ENCODE assay signal across 31 cellular contexts in genomic region chr6:152682141-152682540, GRCh38. TPM values are rescaled to one million over a fixed set of nuclear protein-coding genes. Genes with fewer than 3 reads are reported as not detected.
"Had no signal": no experiment of that assay in that cellular context is flagged by ENCODE, and none has a peak within 500 bp of the region (broad histone marks: within the 10 kb centered on the region; RNA-seq: fewer than 3 reads in every experiment).

No MANE protein-coding gene starts in this region.

- FAIRE-seq: RCC 7860 had no signal

- H3K9me3 Mint-ChIP-seq: activated CD8-positive, alpha-beta T cell treated with anti-CD3 and anti-CD28 coated beads for 36 hours; activated naive CD4-positive, alpha-beta T cell treated with anti-CD3 and anti-CD28 coated beads, Interleukin-2, amount 50 U/mL, for 24 hours; activated T-helper 1 cell treated with anti-CD3 and anti-CD28 coated beads, Interleukin-12 subunit alpha, Interleukin-12 subunit beta, Interleukin-2, Interleukin-4 antibody, amounts not matched to agents 30 ng/mL and 10 ng/mL and 1 ng/mL, durations not matched to agents 14 hours and 24 hours and 36 hours had no signal

- H3K9me3 ChIP-seq: breast epithelium, MG63 had no signal

- H3K4me1 ChIP-seq: breast epithelium had no signal

- ATAC-seq: activated CD8-positive, alpha-beta T cell treated with anti-CD3 and anti-CD28 coated beads for 36 hours; PC-3 had no signal

- H3K36me3 ChIP-seq: breast epithelium, MG63 had no signal

- DNase-seq: activated CD4-positive, alpha-beta T cell treated with anti-CD3 and anti-CD28 coated beads for 4 hours; activated CD8-positive, alpha-beta memory T cell treated with anti-CD3 and anti-CD28 coated beads, Interleukin-2, amount 50 U/mL, for 4 hours; activated CD8-positive, alpha-beta T cell treated with anti-CD3 and anti-CD28 coated beads for 36 hours; activated effector memory CD4-positive, alpha-beta T cell treated with Interleukin-2 at 50 U/mL for 16 hours; activated naive CD4-positive, alpha-beta T cell; activated T-cell treated with anti-CD3 and anti-CD28 coated beads, Interleukin-2, amount 50 U/mL, for 1 hour; aorta; caudate nucleus; MG63; MV-4-11; NCI-H1092 treated with DMSO at 0.1 percent for 48 hours; NCI-H1417 treated with DMSO at 0.1 percent for 48 hours; NCI-H1694; NCI-H2029; NCI-H2107; NCI-H2171 treated with DMSO at 0.1 percent for 48 hours; NCI-H226; NCI-H526; NCI-H774; NK-92 treated with Interleukin-12 subunit alpha and Interleukin-12 subunit beta, amount 100 ng/mL, for 24 hours; PC-3; SHP77 treated with DMSO at 0.1 percent for 48 hours; T-helper 1 cell had no signal

- H3K27me3 ChIP-seq: breast epithelium, MG63 had no signal

- H3K36me3 Mint-ChIP-seq: activated naive CD4-positive, alpha-beta T cell treated with anti-CD3 and anti-CD28 coated beads, Interleukin-2, amount 50 U/mL, for 24 hours had no signal

- H3K4me1 Mint-ChIP-seq: activated naive CD4-positive, alpha-beta T cell treated with anti-CD3 and anti-CD28 coated beads, Interleukin-2, amount 50 U/mL, for 24 hours had no signal

- H3K27ac Mint-ChIP-seq: activated CD8-positive, alpha-beta T cell treated with anti-CD3 and anti-CD28 coated beads for 36 hours; activated naive CD4-positive, alpha-beta T cell treated with anti-CD3 and anti-CD28 coated beads, Interleukin-2, amount 50 U/mL, for 24 hours; activated T-helper 1 cell treated with anti-CD3 and anti-CD28 coated beads, Interleukin-12 subunit alpha, Interleukin-12 subunit beta, Interleukin-2, Interleukin-4 antibody, amounts not matched to agents 30 ng/mL and 10 ng/mL and 1 ng/mL, durations not matched to agents 14 hours and 24 hours and 36 hours had no signal

- H3K4me3 ChIP-seq: breast epithelium, MG63, SK-N-MC had no signal

- H3K27ac ChIP-seq: breast epithelium, SK-N-MC, VCaP had no signal

- H3K4me3 Mint-ChIP-seq: activated CD8-positive, alpha-beta T cell treated with anti-CD3 and anti-CD28 coated beads for 36 hours; activated naive CD4-positive, alpha-beta T cell treated with anti-CD3 and anti-CD28 coated beads, Interleukin-2, amount 50 U/mL, for 24 hours; activated T-helper 1 cell treated with anti-CD3 and anti-CD28 coated beads, Interleukin-12 subunit alpha, Interleukin-12 subunit beta, Interleukin-2, Interleukin-4 antibody, amounts not matched to agents 30 ng/mL and 10 ng/mL and 1 ng/mL, durations not matched to agents 14 hours and 24 hours and 36 hours had no signal

RNA-seq across cellular contexts. Expression of gene MYCT1, which starts 15.6 kb away (rescaled TPM):
- total RNA-seq: activated CD8-positive, alpha-beta T cell treated with anti-CD3 and anti-CD28 coated beads for 36 hours; activated T-helper 1 cell treated with anti-CD3 and anti-CD28 coated beads, Interleukin-12 subunit alpha, Interleukin-12 subunit beta, Interleukin-2, Interleukin-4 antibody, amounts not matched to agents 30 ng/mL and 10 ng/mL and 1 ng/mL, durations not matched to agents 14 hours and 24 hours and 36 hours; NCI-H460; T-helper 2 cell treated with Interferon-gamma antibody and Interleukin-4, amounts not matched to agents 100 ng/mL and 5 ng/mL, for 36 hours had no signal
